14 cellular contexts compared by ENCODE assay signal in genomic region chr2:48479923-48480322, GRCh38. TPM values are rescaled to one million over a fixed set of nuclear protein-coding genes. Genes with fewer than 3 reads are reported as not detected.
DNase-seq lines count a peak whose midpoint lies in the region; ATAC-seq and TF ChIP-seq lines count a peak whose summit lies in the region.
"Had no signal": no experiment of that assay in that cellular context is flagged by ENCODE, and none has a peak within 500 bp of the region (broad histone marks: within the 10 kb centered on the region; RNA-seq: fewer than 3 reads in every experiment).

No MANE protein-coding gene starts in this region.

- 23% methylated on average over 5 of the region's 5 CpGs for WGBS in prostate gland

- H2AFZ ChIP-seq in fibroblast of lung (ENCODE audit: low read length): no peak overlapping the region

- H3K4me2 ChIP-seq in fibroblast of lung (ENCODE audit: extremely low read depth, insufficient read depth, low read length): no peak overlapping the region
- H3K4me2 ChIP-seq: BLaER1 had no signal

- H3K9ac ChIP-seq in fibroblast of lung (ENCODE audit: insufficient read depth, low read length): no peak overlapping the region
- H3K9ac ChIP-seq: BLaER1 had no signal

- H3K36me3 ChIP-seq in fibroblast of lung (ENCODE audit: control insufficient read depth, insufficient read depth, low read length): peaks cover 2% of the 10 kb centered on the region
- no peaks in the 10 kb centered on the region for H3K36me3 ChIP-seq in prostate gland
- peaks cover 8% of the 10 kb centered on the region; the same call in 1 of the 2 replicates for H3K36me3 ChIP-seq in MG63
- H3K36me3 ChIP-seq: brain microvascular endothelial cell had no signal

- intact Hi-C loops in prostate gland (cut with DNase I): loop anchor here (5.0 to 10.0 kb wide), 3 partner anchors 32 to 105 kb away; no protein-coding TSS in a partner anchor

- H3K4me3 ChIP-seq in fibroblast of lung (replicated peaks in 1 of 4; ENCODE audit: control extremely low read depth in 1 of 4, insufficient read depth in 1 of 4, low read depth in 3 of 4, low read length in 4 of 4) (no peak overlapping the region), prostate gland (no peak overlapping the region), MG63 (no peak overlapping the region)
- H3K4me3 ChIP-seq: BLaER1 had no signal

- DNase-seq in DMS53 treated with DMSO at 0.1 percent for 48 hours (lab: John Stamatoyannopoulos, UW; ENCODE audit: unreplicated experiment): peak; percentile 71
- peak; percentile 88 for DNase-seq in NCI-H524 treated with DMSO at 0.1 percent for 48 hours (lab: John Stamatoyannopoulos, UW)
- DNase-seq in fibroblast of lung (ENCODE audit: low read depth in 2 of 2): peak; percentile 14 to 34
- no peak for DNase-seq in prostate gland (ENCODE audit: low spot score)
- no peak for DNase-seq in activated CD8-positive, alpha-beta memory T cell treated with anti-CD3 and anti-CD28 coated beads, Interleukin-2, amount 50 U/mL, for 4 hours
- no peak for DNase-seq in MG63
- no peak for DNase-seq in erythroblast (lab: John Stamatoyannopoulos, UW)
- DNase-seq: activated CD4-positive, alpha-beta T cell treated with anti-CD3 and anti-CD28 coated beads for 48 hours; brain microvascular endothelial cell; NCI-H1048; stimulated activated CD4-positive, alpha-beta T cell treated with anti-CD3 and anti-CD28 coated beads, Interleukin-4, amount 100 ng/mL, for 1 hour; stimulated activated naive CD4-positive, alpha-beta T cell had no signal

- no peak for ATAC-seq in HG03095 (IDR thresholded peaks at IDR 0.05; ENCODE audit: unreplicated experiment)

- H3K27ac ChIP-seq in fibroblast of lung (ENCODE audit: insufficient read depth, low read length) (no peak overlapping the region), prostate gland (peak overlapping the region; percentile 45 to 55)
- H3K27ac ChIP-seq: BLaER1, brain microvascular endothelial cell had no signal

- no peak for TF ChIP-seq POLR2A in prostate gland (IDR thresholded peaks at IDR 0.05)
- TF ChIP-seq POLR2A in erythroblast (IDR thresholded peaks at IDR 0.05; ENCODE audit: low read length): no peak

- TF ChIP-seq CTCF in fibroblast of lung (conservative IDR thresholded peaks at IDR 0.05 in 1 of 2, IDR thresholded peaks at IDR 0.05 in 1 of 2; ENCODE audit: low read depth in 1 of 2, low read length in 2 of 2) (no peak), prostate gland (IDR thresholded peaks at IDR 0.05) (no peak)

- H3K27me3 ChIP-seq in fibroblast of lung (ENCODE audit: control insufficient read depth, insufficient read depth, low read length): no peaks in the 10 kb centered on the region
- H3K27me3 ChIP-seq in prostate gland (replicated peaks; ENCODE audit: insufficient read depth): no peaks in the 10 kb centered on the region
- no peaks in the 10 kb centered on the region for H3K27me3 ChIP-seq in MG63
- H3K27me3 ChIP-seq: BLaER1, brain microvascular endothelial cell had no signal

- H4K20me1 ChIP-seq in fibroblast of lung (ENCODE audit: control insufficient read depth, extremely low read depth, insufficient read depth, low read length): no peaks in the 10 kb centered on the region
- H4K20me1 ChIP-seq: BLaER1 had no signal

- peaks cover 4% of the 10 kb centered on the region for H3K4me1 ChIP-seq in fibroblast of lung (ENCODE audit: control insufficient read depth, extremely low read depth, insufficient read depth, low read length)
- no peaks in the 10 kb centered on the region for H3K4me1 ChIP-seq in prostate gland (replicated peaks)

- H3K79me2 ChIP-seq in fibroblast of lung (ENCODE audit: control insufficient read depth, insufficient read depth, low read length): no peaks in the 10 kb centered on the region

- H3K9me3 ChIP-seq in fibroblast of lung (ENCODE audit: control insufficient read depth, insufficient read depth, low read depth, low read length) (no peaks in the 10 kb centered on the region), prostate gland (no peaks in the 10 kb centered on the region), MG63 (no peaks in the 10 kb centered on the region)

RNA-seq across cellular contexts. Expression of gene PPP1R21, which starts 39.4 kb away (rescaled TPM):
- 21.3 and 28.9 TPM in 2 replicates for total RNA-seq in fibroblast of lung
- 19.0 and 19.2 TPM in 2 replicates for polyA plus RNA-seq in fibroblast of lung
- 14.4 and 15.6 TPM in 2 replicates for polyA plus RNA-seq in fibroblast of lung (2012)
- 2.9 and 7.2 TPM in 2 replicates for polyA minus RNA-seq in fibroblast of lung (ENCODE audit: low replicate concordance)
- 10 to 100 TPM; 52.8 to 56.2 TPM for total RNA-seq in prostate gland
- total RNA-seq in MG63 (2014; rRNA removed; shearing (Covaris generic); ENCODE audit: low replicate concordance): 6.4 and 21.9 TPM in 2 replicates

RNA-seq across cellular contexts. Expression of gene STON1, which starts 50.0 kb away (rescaled TPM):
- total RNA-seq in fibroblast of lung (12.1 and 16.7 TPM in 2 replicates), prostate gland (10 to 100 TPM; 34.0 to 48.7 TPM)
- 5.5 and 11.3 TPM in 2 replicates for polyA plus RNA-seq in fibroblast of lung
- polyA plus RNA-seq in fibroblast of lung (2012): 3.3 and 6.4 TPM in 2 replicates
- 2.5 and 3.4 TPM in 2 replicates for polyA minus RNA-seq in fibroblast of lung (ENCODE audit: low replicate concordance)
- 1.7 and 2.2 TPM in 2 replicates for total RNA-seq in MG63 (2014; rRNA removed; shearing (Covaris generic); ENCODE audit: low replicate concordance)

Comparison
In these comparisons a context has a peak if more than half of its experiments do, and no peak if none do; other contexts are left out.
1. DNase-seq: peak in DMS53 treated with DMSO at 0.1 percent for 48 hours (single experiment), NCI-H524 treated with DMSO at 0.1 percent for 48 hours (single experiment) and fibroblast of lung (2 of 2); none in prostate gland (single experiment), activated CD8-positive, alpha-beta memory T cell treated with anti-CD3 and anti-CD28 coated beads, Interleukin-2, amount 50 U/mL, for 4 hours (single experiment), MG63 (single experiment) and erythroblast (0 of 2).